ENCODE assay signal across 26 cellular contexts in genomic region chr20:26295006-26295405, GRCh38.
"Had no signal": no experiment of that assay in that cellular context is flagged by ENCODE, and none has a peak within 500 bp of the region (broad histone marks: within the 10 kb centered on the region; RNA-seq: fewer than 3 reads in every experiment).

No MANE protein-coding gene starts in this region.

- H3K4me1 ChIP-seq: pancreas, prostate gland, right lobe of liver, sigmoid colon, stomach, thyroid gland, tibial nerve, upper lobe of left lung, vagina had no signal

- DNase-seq: nephron progenitor cell; nucleus accumbens; pancreas; retina; right cardiac atrium; right lobe of liver; sigmoid colon; small intestine; stimulated activated CD4-positive, alpha-beta T cell treated with anti-CD3 and anti-CD28 coated beads, Interleukin-15, amount 100 ng/mL, for 24 hours; stimulated activated CD4-positive, alpha-beta T cell treated with anti-CD3 and anti-CD28 coated beads, Interleukin-2, amount 100 ng/mL, for 24 hours; stimulated activated CD4-positive, alpha-beta T cell treated with anti-CD3 and anti-CD28 coated beads, Interleukin-2, amount 100 ng/mL, for 48 hours; stimulated activated CD4-positive, alpha-beta T cell treated with anti-CD3 and anti-CD28 coated beads, Interleukin-4, amount 100 ng/mL, for 24 hours; stimulated activated naive B cell treated with anti-CD40 and anti-IgM and Interleukin-4, amounts not matched to agents 10 μg/mL and 1 μg/mL and 100 μg/mL, for 72 hours; stimulated activated naive CD4-positive, alpha-beta T cell treated with Interleukin-2 at 50 U/mL for 16 hours; stomach; thyroid gland; trophoblast cell; upper lobe of left lung had no signal

- H3K9me3 ChIP-seq: neutrophil, pancreas, prostate gland, right lobe of liver, sigmoid colon, thoracic aorta, thyroid gland, upper lobe of left lung, vagina had no signal

- H3K27me3 ChIP-seq: neutrophil, pancreas, right lobe of liver, sigmoid colon, stomach, thyroid gland, tibial nerve, upper lobe of left lung, vagina had no signal

- H3K4me3 ChIP-seq: pancreas, prostate gland, right lobe of liver, sigmoid colon, stomach, thoracic aorta, thyroid gland, tibial nerve, upper lobe of left lung, vagina had no signal

- H3K27ac ChIP-seq: neutrophil, pancreas, prostate gland, right lobe of liver, sigmoid colon, stomach, thoracic aorta, thyroid gland, tibial nerve, upper lobe of left lung, vagina had no signal

- H3K36me3 ChIP-seq: neutrophil, pancreas, prostate gland, right lobe of liver, sigmoid colon, stomach, thoracic aorta, thyroid gland, tibial nerve, upper lobe of left lung, vagina had no signal

- ATAC-seq: natural killer cell treated with Interleukin-12 subunit alpha and Interleukin-12 subunit beta and Interleukin-15 and Interleukin-18, amount 100 ng/mL, for 72 hours; pancreas; right cardiac atrium; right lobe of liver; stimulated activated effector memory CD8-positive, alpha-beta T cell treated with anti-CD3 and anti-CD28 coated beads, Interleukin-12 subunit alpha, Interleukin-12 subunit beta, amount 100 ng/mL, for 72 hours; stimulated activated naive B cell treated with anti-CD40 and anti-IgM and Interleukin-4, amounts not matched to agents 10 μg/mL and 1 μg/mL and 100 μg/mL, for 72 hours had no signal

- FAIRE-seq: pancreas, small intestine, urothelium cell line had no signal
